Comparison of ENCODE assay signal across 8 cellular contexts in genomic region chr12:66235626-66236281, GRCh38. TPM values are rescaled to one million over a fixed set of nuclear protein-coding genes. Genes with fewer than 3 reads are reported as not detected.
DNase-seq lines count a peak whose midpoint lies in the region; ATAC-seq, FAIRE-seq and TF ChIP-seq lines count a peak whose summit lies in the region.

No MANE protein-coding gene starts in this region.

- no peak for TF ChIP-seq EP300 in tibial nerve (IDR thresholded peaks at IDR 0.05)

- H3K4me2 ChIP-seq in keratinocyte (ENCODE audit: control insufficient read depth, extremely low read depth, insufficient read depth, low read depth, low read length): peak overlapping the region; percentile 80

- peak overlapping the region; percentile 46 for H3K4me3 Mint-ChIP-seq in activated CD8-positive, alpha-beta T cell treated with anti-CD3 and anti-CD28 coated beads, Interleukin-2, amount 10 ng/mL, durations not matched to agents 7 days and 5 days

- peak overlapping the region; percentile 40 to 62 for H3K27ac ChIP-seq in right atrium auricular region
- no peak overlapping the region for H3K27ac ChIP-seq in keratinocyte (ENCODE audit: control insufficient read depth, insufficient read depth, low read length)
- peak overlapping the region in 3 of 4 donors; percentile 44 to 82 (median 79) for H3K27ac ChIP-seq in tibial nerve

- H3K4me1 Mint-ChIP-seq in activated CD8-positive, alpha-beta T cell treated with anti-CD3 and anti-CD28 coated beads, Interleukin-2, amount 10 ng/mL, durations not matched to agents 7 days and 5 days (ENCODE audit: low read depth): peaks cover 7% of the 10 kb centered on the region

- no peaks in the 10 kb centered on the region for H3K9me3 ChIP-seq in right atrium auricular region
- no peaks in the 10 kb centered on the region for H3K9me3 ChIP-seq in keratinocyte (ENCODE audit: control insufficient read depth, low read depth, low read length)
- H3K9me3 ChIP-seq in tibial nerve: no peaks in the 10 kb centered on the region

- H3K4me1 ChIP-seq in right atrium auricular region: peaks cover 0 to 12% of the 10 kb centered on the region in 2 donors
- no peaks in the 10 kb centered on the region for H3K4me1 ChIP-seq in keratinocyte (ENCODE audit: control insufficient read depth, extremely low read depth, insufficient read depth, low read length)
- peaks cover 0 to 26% (median 0%) of the 10 kb centered on the region in 4 donors for H3K4me1 ChIP-seq in tibial nerve

- no peak overlapping the region for H3K27ac Mint-ChIP-seq in activated CD8-positive, alpha-beta T cell treated with anti-CD3 and anti-CD28 coated beads, Interleukin-2, amount 10 ng/mL, durations not matched to agents 7 days and 5 days

- H3K36me3 Mint-ChIP-seq in activated CD8-positive, alpha-beta T cell treated with anti-CD3 and anti-CD28 coated beads, Interleukin-2, amount 10 ng/mL, durations not matched to agents 7 days and 5 days (ENCODE audit: low read depth): no peaks in the 10 kb centered on the region

- no peak overlapping the region for H2AFZ ChIP-seq in keratinocyte (ENCODE audit: control insufficient read depth, low read length)

- H3K9me3 Mint-ChIP-seq in activated CD8-positive, alpha-beta T cell treated with anti-CD3 and anti-CD28 coated beads, Interleukin-2, amount 10 ng/mL, durations not matched to agents 7 days and 5 days (ENCODE audit: insufficient read depth): no peaks in the 10 kb centered on the region

- no peaks in the 10 kb centered on the region for H3K79me2 ChIP-seq in keratinocyte (ENCODE audit: control insufficient read depth, insufficient read depth, low read length)

- no peaks in the 10 kb centered on the region for H3K9me1 ChIP-seq in keratinocyte (ENCODE audit: control insufficient read depth, extremely low read depth, insufficient read depth, low read length)

- ATAC-seq in Right ventricle myocardium superior (ENCODE audit: poor library complexity) (no peak), HG03108 (IDR thresholded peaks at IDR 0.05; ENCODE audit: unreplicated experiment) (no peak)
- ATAC-seq in activated CD8-positive, alpha-beta T cell treated with anti-CD3 and anti-CD28 coated beads, Interleukin-2, amount 10 ng/mL, durations not matched to agents 7 days and 5 days: no peak

- H4K20me1 ChIP-seq in keratinocyte (ENCODE audit: control insufficient read depth, extremely low read depth, insufficient read depth, low read length): no peaks in the 10 kb centered on the region

- DNase-seq in right atrium auricular region (ENCODE audit: low spot score): no peak
- no peak for DNase-seq in Right ventricle myocardium superior
- no peak for DNase-seq in activated CD8-positive, alpha-beta T cell treated with anti-CD3 and anti-CD28 coated beads, Interleukin-2, amount 10 ng/mL, durations not matched to agents 7 days and 5 days
- no peak for DNase-seq in keratinocyte (ENCODE audit: low read depth, low spot score)
- no peak for DNase-seq in tibial nerve (ENCODE audit: low spot score in 2 of 2)
- no peak for DNase-seq in cortex of kidney (lab: John Stamatoyannopoulos, UW)
- DNase-seq in NCI-H345 treated with DMSO at 0.1 percent for 48 hours (lab: John Stamatoyannopoulos, UW; ENCODE audit: unreplicated experiment): no peak

- H3K27me3 Mint-ChIP-seq in activated CD8-positive, alpha-beta T cell treated with anti-CD3 and anti-CD28 coated beads, Interleukin-2, amount 10 ng/mL, durations not matched to agents 7 days and 5 days (ENCODE audit: low read depth): peaks cover 37% of the 10 kb centered on the region

- H3K4me3 ChIP-seq in right atrium auricular region: peak overlapping the region; percentile 52 to 60
- peak overlapping the region; percentile 21 to 58 (median 52) for H3K4me3 ChIP-seq in keratinocyte (ENCODE audit: control insufficient read depth in 2 of 3, extremely low read depth in 1 of 3, insufficient read depth in 2 of 3, low read depth in 1 of 3, low read length in 3 of 3)
- H3K4me3 ChIP-seq in tibial nerve: peak overlapping the region in 3 of 4 donors; percentile 42 to 66 (median 59)

- no peak for TF ChIP-seq CTCF in right atrium auricular region (IDR thresholded peaks at IDR 0.05)
- TF ChIP-seq CTCF in keratinocyte (optimal IDR thresholded peaks at IDR 0.05 in 1 of 3, IDR thresholded peaks at IDR 0.05 in 1 of 3, conservative IDR thresholded peaks at IDR 0.05 in 1 of 3; ENCODE audit: extremely low read depth in 1 of 3, insufficient read depth in 2 of 3, low read length in 3 of 3): no peak
- peak in 3 of 5 experiments; percentile 16 to 22 (median 19) for TF ChIP-seq CTCF in tibial nerve (IDR thresholded peaks at IDR 0.05)

- POLR2A ChIA-PET in activated CD8-positive, alpha-beta T cell treated with anti-CD3 and anti-CD28 coated beads, Interleukin-2, amount 10 ng/mL, durations not matched to agents 7 days and 5 days (lab: Charles Lee): interaction anchor here (1.1 kb wide), 1 partner anchor 67 kb away, joined by 6 read pairs; no protein-coding TSS in a partner anchor

- H3K36me3 ChIP-seq in right atrium auricular region (no peaks in the 10 kb centered on the region), keratinocyte (ENCODE audit: control insufficient read depth in 2 of 2, extremely low read depth in 1 of 2, insufficient read depth in 2 of 2, low read length in 2 of 2) (no peaks in the 10 kb centered on the region), tibial nerve (no peaks in the 10 kb centered on the region)

- FAIRE-seq in keratinocyte (lab: Jason Lieb, UNC): no peak

- H3K27me3 ChIP-seq in right atrium auricular region (no peaks in the 10 kb centered on the region), keratinocyte (ENCODE audit: control insufficient read depth, extremely low read depth, insufficient read depth, low read length) (peaks cover 16% of the 10 kb centered on the region), tibial nerve (no peaks in the 10 kb centered on the region)

- 21 to 30% methylated on average over 5 of the region's 5 CpGs for WGBS in tibial nerve, 2 donors

- dilution Hi-C loops in keratinocyte (cut with MboI; ENCODE audit: extremely low pct_ligation_motif_present, low sequenced_read_pairs): no loop called here

- no peak overlapping the region for H3K9ac ChIP-seq in keratinocyte (ENCODE audit: control insufficient read depth, extremely low read depth, insufficient read depth, low read length)

- intact Hi-C loops in Right ventricle myocardium superior (cut with DNase I): no loop called here

- no peak for TF ChIP-seq POLR2A in tibial nerve (IDR thresholded peaks at IDR 0.05)

- CTCF ChIA-PET in activated CD8-positive, alpha-beta T cell treated with anti-CD3 and anti-CD28 coated beads, Interleukin-2, amount 10 ng/mL, durations not matched to agents 7 days and 5 days (lab: Charles Lee): interaction anchor here (0.6 to 1.9 kb wide), 8 partner anchors 11 to 145 kb away, joined by 3 to 9 read pairs (median 3); no protein-coding TSS in a partner anchor

RNA-seq across cellular contexts. Expression of gene IRAK3, which starts 46.7 kb away (rescaled TPM):
- total RNA-seq in right atrium auricular region: 10 to 100 TPM; 12.3 to 15.8 TPM
- 4.0 TPM for total RNA-seq in Right ventricle myocardium superior
- total RNA-seq in activated CD8-positive, alpha-beta T cell treated with anti-CD3 and anti-CD28 coated beads, Interleukin-2, amount 10 ng/mL, durations not matched to agents 7 days and 5 days: under 1 TPM; 0.05 to 0.40 TPM
- polyA plus RNA-seq in keratinocyte: 0.06 to 0.17 TPM (median 0.07 TPM) in 3 replicates
- not detected for polyA plus RNA-seq in keratinocyte (2011; ENCODE audit: low read depth)
- polyA plus RNA-seq in keratinocyte (2011; cell fraction: cytosol; rRNA removed): 0.04 and 0.05 TPM in 2 replicates
- 0.08 TPM in 2 replicates for polyA plus RNA-seq in keratinocyte (2011; cell fraction: nucleus; rRNA removed)
- 0.08 TPM in 1 of 2 replicates, not detected in the other for polyA plus RNA-seq in keratinocyte (2012; ENCODE audit: low replicate concordance)
- polyA minus RNA-seq in keratinocyte: 0.22 TPM in 1 of 3 replicates, not detected in the others
- polyA minus RNA-seq in keratinocyte (2011; cell fraction: cytosol; rRNA and poly(A)+ RNA removed): not detected
- not detected in 2 replicates for polyA minus RNA-seq in keratinocyte (2011; cell fraction: nucleus; rRNA and poly(A)+ RNA removed)
- 10 to 100 TPM; 31.6 to 35.8 (median 33.2) TPM for total RNA-seq in tibial nerve

Comparison
In these comparisons a context has a peak if more than half of its experiments do, and no peak if none do; other contexts are left out.
1. CTCF ChIP-seq: peak in tibial nerve (3 of 5); none in right atrium auricular region (0 of 2) and keratinocyte (0 of 3).
2. Peak in every context shown above with its lines, with median percentiles within 50 percentile points of each other: H3K4me3 ChIP-seq.